In the genomic region with DNA sequence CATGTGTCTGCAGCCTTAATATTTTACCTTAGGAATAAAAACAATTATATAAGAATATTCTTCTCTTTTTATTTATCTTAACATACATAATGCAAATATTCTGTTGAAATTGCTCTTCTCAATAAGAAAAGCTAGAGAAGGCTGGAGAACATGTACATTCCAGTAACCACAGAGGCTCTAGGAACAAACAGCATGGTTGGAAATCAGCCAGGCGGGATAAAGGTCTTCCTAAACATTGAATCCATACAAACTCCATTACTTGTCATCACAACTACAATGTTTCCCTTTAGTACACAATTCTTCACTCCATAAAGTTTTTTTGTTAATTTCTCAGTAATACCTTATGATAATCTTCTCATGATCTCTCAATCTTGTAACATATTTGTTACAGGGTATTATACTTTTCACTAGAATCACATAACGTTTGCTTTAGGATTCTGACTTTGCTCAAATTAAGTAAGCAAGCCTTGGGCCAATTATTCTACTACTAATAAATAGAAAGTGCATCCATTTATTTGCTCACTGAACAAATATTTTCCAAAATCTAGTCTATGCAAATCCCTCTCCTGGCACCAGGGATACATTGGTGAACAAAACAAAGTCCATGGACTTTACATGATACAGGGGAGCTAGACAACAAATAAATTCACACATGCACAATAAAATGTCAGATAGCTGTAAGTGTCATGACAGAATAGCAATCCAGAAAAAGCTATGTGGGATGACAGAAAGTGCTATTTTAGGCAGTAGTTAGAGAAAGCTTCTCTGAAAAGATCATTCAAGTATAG, we compare ENCODE assay signal across 22 cellular contexts.
DNase-seq lines count a peak whose midpoint lies in the region; ATAC-seq and TF ChIP-seq lines count a peak whose summit lies in the region.
"Had no signal": no experiment of that assay in that cellular context is flagged by ENCODE, and none has a peak within 500 bp of the region (broad histone marks: within the 10 kb centered on the region; RNA-seq: fewer than 3 reads in every experiment).

No MANE protein-coding gene starts in this region.

- POLR2A ChIA-PET in MCF 10A (lab: Yijun Ruan, JAX) = no interaction called here

- H3K4me1 Mint-ChIP-seq in MCF 10A (ENCODE audit: insufficient read depth, unreplicated experiment) = peaks cover 16% of the 10 kb centered on the region
- H3K4me1 Mint-ChIP-seq: CD8-positive, alpha-beta memory T cell had no signal

- no peak for TF ChIP-seq CTCF in MCF 10A (IDR thresholded peaks at IDR 0.05; ENCODE audit: unreplicated experiment)
- TF ChIP-seq CTCF in breast epithelium (IDR thresholded peaks at IDR 0.05) = no peak
- no peak for TF ChIP-seq CTCF in choroid plexus epithelial cell (conservative IDR thresholded peaks at IDR 0.05; ENCODE audit: low read depth, low read length)

- no peaks in the 10 kb centered on the region for H3K9me3 Mint-ChIP-seq in MCF 10A (ENCODE audit: unreplicated experiment)

- ATAC-seq in HG03432 (IDR thresholded peaks at IDR 0.05; ENCODE audit: unreplicated experiment) (no peak), aorta (ENCODE audit: low FRiP score) (no peak)
- ATAC-seq: GM12878, GM23338 had no signal

- H3K4me3 Mint-ChIP-seq in MCF 10A (ENCODE audit: unreplicated experiment) = no peak overlapping the region
- H3K4me3 Mint-ChIP-seq: CD8-positive, alpha-beta memory T cell; GM23338 had no signal

- no peaks in the 10 kb centered on the region for H3K4me1 ChIP-seq in breast epithelium
- peaks cover 0 to 4% of the 10 kb centered on the region in 2 donors for H3K4me1 ChIP-seq in aorta (ENCODE audit: control insufficient read depth in 1 of 2, insufficient read depth in 2 of 2, low read length in 2 of 2)

- H3K27ac Mint-ChIP-seq in MCF 10A (ENCODE audit: low read depth, unreplicated experiment) = no peak overlapping the region
- H3K27ac Mint-ChIP-seq: CD8-positive, alpha-beta memory T cell; GM23338 had no signal

- H3K27me3 ChIP-seq in breast epithelium (no peaks in the 10 kb centered on the region), aorta (ENCODE audit: control insufficient read depth in 1 of 2, insufficient read depth in 2 of 2, low read length in 1 of 2) (no peaks in the 10 kb centered on the region)
- H3K27me3 ChIP-seq: BLaER1 treated with 17β-estradiol and CSF1 and Interleukin-3, amounts not matched to agents 10 nM and 100 nM; MG63 had no signal

- DNase-seq in MCF 10A (ENCODE audit: unreplicated experiment) (peak; percentile 8), breast epithelium (ENCODE audit: low spot score in 2 of 2) (no peak), choroid plexus epithelial cell (ENCODE audit: low read depth) (peak; percentile 78), iris pigment epithelial cell (ENCODE audit: low read depth) (peak; percentile 65), smooth muscle cell of the brain vasculature (ENCODE audit: low read depth, low spot score) (peak; percentile 36), NCI-H2029 (lab: John Stamatoyannopoulos, UW) (no peak), aorta (no peak)
- DNase-seq: CD8-positive, alpha-beta memory T cell; GDM1; MG63; NCI-H1092 treated with DMSO at 0.1 percent for 48 hours; NCI-H1694; NCI-H2107; NCI-H226; NCI-H524 treated with DMSO at 0.1 percent for 48 hours; NK-92 treated with Interleukin-12 subunit alpha and Interleukin-12 subunit beta, amount 100 ng/mL, for 24 hours; OCI-M1 had no signal

- no peaks in the 10 kb centered on the region for H3K36me3 ChIP-seq in breast epithelium
- H3K36me3 ChIP-seq in aorta (ENCODE audit: control insufficient read depth in 1 of 2, insufficient read depth in 2 of 2, low read length in 1 of 2) = no peaks in the 10 kb centered on the region
- H3K36me3 ChIP-seq: BLaER1 treated with 17β-estradiol and CSF1 and Interleukin-3, amounts not matched to agents 10 nM and 100 nM; MG63 had no signal

- H3K36me3 Mint-ChIP-seq in MCF 10A (ENCODE audit: insufficient read depth, unreplicated experiment) = no peaks in the 10 kb centered on the region
- H3K36me3 Mint-ChIP-seq: CD8-positive, alpha-beta memory T cell had no signal

- no peaks in the 10 kb centered on the region for H3K27me3 Mint-ChIP-seq in MCF 10A (ENCODE audit: insufficient read depth, unreplicated experiment)
- H3K27me3 Mint-ChIP-seq: CD8-positive, alpha-beta memory T cell had no signal

- CTCF ChIA-PET in MCF 10A (lab: Yijun Ruan, JAX) = interaction anchor here (0.6 kb wide), 1 partner anchor 779 kb away, joined by 3 read pairs; no protein-coding TSS in a partner anchor

- H3K27ac ChIP-seq in breast epithelium = no peak overlapping the region
- no peak overlapping the region for H3K27ac ChIP-seq in aorta (ENCODE audit: low read depth in 1 of 2, low read length in 2 of 2)
- H3K27ac ChIP-seq: BLaER1 treated with 17β-estradiol and CSF1 and Interleukin-3, amounts not matched to agents 10 nM and 100 nM; RWPE1 had no signal

- no TSS peak for BruUV-seq in MCF 10A (replicated peaks; lab: Mats Ljungman, UMichigan)

- intact Hi-C loops in MCF 10A (cut with micrococcal nuclease) (no loop called here), breast epithelium (cut with DNase I; ENCODE audit: low total_unique reads) (no loop called here), aorta (cut with DNase I) (no loop called here)

- 73 to 75% methylated on average over 2 of the region's 2 CpGs for WGBS in aorta, 2 donors

- H3K9me3 ChIP-seq in breast epithelium = no peaks in the 10 kb centered on the region
- no peaks in the 10 kb centered on the region for H3K9me3 ChIP-seq in aorta (ENCODE audit: control insufficient read depth, low read length)

- H3K4me3 ChIP-seq in breast epithelium = no peak overlapping the region
- H3K4me3 ChIP-seq in choroid plexus epithelial cell (ENCODE audit: low read depth, low read length) = no peak overlapping the region
- no peak overlapping the region for H3K4me3 ChIP-seq in aorta (ENCODE audit: low read length in 2 of 2)
- H3K4me3 ChIP-seq: BLaER1 treated with 17β-estradiol and CSF1 and Interleukin-3, amounts not matched to agents 10 nM and 100 nM; GM12878; GM23338; MG63 had no signal

- TF ChIP-seq POLR2A in breast epithelium (IDR thresholded peaks at IDR 0.05) = no peak

Comparison
In these comparisons a context has a peak if more than half of its experiments do, and no peak if none do; other contexts are left out.
1. DNase-seq: peak in MCF 10A (single experiment), choroid plexus epithelial cell (single experiment), iris pigment epithelial cell (single experiment) and smooth muscle cell of the brain vasculature (single experiment); none in breast epithelium (0 of 2), NCI-H2029 (single experiment) and aorta (0 of 2).